2 cellular contexts compared by ENCODE assay signal in genomic region chr19:38993271-38993670, GRCh38.
TF ChIP-seq lines count a peak whose summit lies in the region.

No MANE protein-coding gene starts in this region.

TF ChIP-seq in HEK293, 187 proteins besides CTCF, POLR2A, EP300 and RAD21 (continued from another document):
- TF ChIP-seq GLIS1 (tag by site-specific recombination; IDR thresholded peaks at IDR 0.05): no peak
- no peak for TF ChIP-seq ZNF792 (tag by site-specific recombination; IDR thresholded peaks at IDR 0.05)
- TF ChIP-seq ZNF335 (tag by site-specific recombination; conservative IDR thresholded peaks at IDR 0.05): no peak
- TF ChIP-seq ZNF19 (tag by site-specific recombination; IDR thresholded peaks at IDR 0.05; ENCODE audit: low read depth): no peak
- no peak for TF ChIP-seq ZNF239 (tag by site-specific recombination; IDR thresholded peaks at IDR 0.05)
- no peak for TF ChIP-seq ZSCAN18 (tag by site-specific recombination; IDR thresholded peaks at IDR 0.05)
- TF ChIP-seq ZNF776 (tag by site-specific recombination; IDR thresholded peaks at IDR 0.05; ENCODE audit: borderline replicate concordance): no peak
- no peak for TF ChIP-seq ZFP41 (tag by site-specific recombination; IDR thresholded peaks at IDR 0.05; ENCODE audit: borderline replicate concordance)

TF ChIP-seq in SK-N-SH treated with all-trans-retinoic acid at 6 μM for 48 hours, 23 proteins besides CTCF, POLR2A, EP300 and RAD21 (continued from another document):
- no peak for TF ChIP-seq ZNF565 (CRISPR knock-in tag; conservative IDR thresholded peaks at IDR 0.05; ENCODE audit: low read depth)
- no peak for TF ChIP-seq TSHZ2 (CRISPR knock-in tag; IDR thresholded peaks at IDR 0.05)
- TF ChIP-seq BACH2 (CRISPR knock-in tag; IDR thresholded peaks at IDR 0.05; ENCODE audit: borderline replicate concordance): no peak
